In the genomic region with DNA sequence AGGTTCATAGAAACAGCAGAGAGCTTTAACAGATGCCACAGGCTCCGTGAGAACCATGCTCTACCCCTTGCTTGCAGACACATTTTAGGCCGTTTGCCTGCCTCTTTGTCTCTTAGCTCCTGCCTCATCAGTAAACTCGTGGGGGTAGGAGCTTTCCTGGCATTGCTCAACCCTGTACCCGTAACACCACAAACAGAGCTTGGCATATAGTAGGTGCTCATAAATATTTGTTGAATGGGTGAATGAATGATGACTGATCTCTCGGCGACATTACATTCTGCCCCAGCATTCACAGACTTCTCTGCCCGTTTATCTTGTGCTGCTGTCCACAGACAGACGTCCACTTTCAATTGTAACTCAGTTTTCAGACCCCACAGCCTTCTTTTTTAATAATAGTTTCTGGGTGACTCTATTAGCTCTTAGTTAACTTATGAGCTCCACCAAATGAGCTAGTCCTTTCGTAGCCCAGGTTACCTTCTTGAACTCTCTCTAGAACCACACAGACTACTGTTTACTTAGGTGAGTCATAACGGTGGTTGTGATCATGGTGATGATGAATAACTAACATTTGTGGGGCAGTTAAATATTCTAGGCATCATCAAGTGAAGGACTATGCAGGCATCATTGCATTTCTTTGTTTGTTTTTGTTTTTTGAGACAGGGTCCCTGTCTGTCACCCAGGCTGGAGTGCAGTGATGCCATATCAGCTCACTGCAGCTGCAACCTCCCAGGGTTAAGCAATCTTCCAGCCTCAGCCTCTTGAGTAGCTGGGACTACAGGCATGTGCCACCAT, we compare ENCODE assay signal across 8 cellular contexts.
DNase-seq lines count a peak whose midpoint lies in the region; ATAC-seq and TF ChIP-seq lines count a peak whose summit lies in the region.

No MANE protein-coding gene starts in this region.

- no peaks in the 10 kb centered on the region for H3K36me3 ChIP-seq in ACC112 (ENCODE audit: insufficient read depth, low read length)
- H3K36me3 ChIP-seq in adrenal gland (replicated peaks in 1 of 2): no peaks in the 10 kb centered on the region
- H3K36me3 ChIP-seq in tibial artery: no peaks in the 10 kb centered on the region

- H3K4me1 ChIP-seq in ACC112 (ENCODE audit: control insufficient read depth, insufficient read depth, low read length, unreplicated experiment) (peaks cover 48% of the 10 kb centered on the region), adrenal gland (replicated peaks in 1 of 2) (no peaks in the 10 kb centered on the region), tibial artery (peaks cover 0 to 24% (median 10%) of the 10 kb centered on the region in 4 donors)

- intact Hi-C loops in adrenal gland (cut with DNase I) (no loop called here), tibial artery (cut with DNase I; ENCODE audit: low total_unique reads) (no loop called here)

- DNase-seq in LoVo (ENCODE audit: low spot score): peak; percentile 63
- peak; percentile 93 for DNase-seq in epithelial cell of esophagus (ENCODE audit: low read depth)
- no peak for DNase-seq in adrenal gland
- DNase-seq in stimulated activated CD4-positive, alpha-beta T cell treated with anti-CD3 and anti-CD28 coated beads, Interleukin-4, amount 100 ng/mL, for 1 hour: no peak
- DNase-seq in GF-D8 (lab: John Stamatoyannopoulos, UW): no peak
- DNase-seq in tibial artery: no peak

- no peaks in the 10 kb centered on the region for H3K9me3 ChIP-seq in adrenal gland (replicated peaks in 1 of 3)
- no peaks in the 10 kb centered on the region for H3K9me3 ChIP-seq in tibial artery

- peak overlapping the region; percentile 11; the same call in 1 of the 2 replicates for H3K4me3 ChIP-seq in ACC112 (ENCODE audit: low read depth, low read length)
- H3K4me3 ChIP-seq in epithelial cell of esophagus (ENCODE audit: low read length): no peak overlapping the region
- no peak overlapping the region for H3K4me3 ChIP-seq in adrenal gland
- H3K4me3 ChIP-seq in tibial artery: no peak overlapping the region

- TF ChIP-seq CTCF in epithelial cell of esophagus (IDR thresholded peaks at IDR 0.05; ENCODE audit: insufficient read depth, low read depth, low read length, missing control alignments) (no peak), adrenal gland (IDR thresholded peaks at IDR 0.05) (no peak), tibial artery (IDR thresholded peaks at IDR 0.05) (no peak)

- TF ChIP-seq POLR2A in adrenal gland (IDR thresholded peaks at IDR 0.05): no peak

- WGBS in adrenal gland, 4 donors: 69 to 75% (median 70%) methylated on average over 10 of the region's 10 CpGs

- H2AFZ ChIP-seq in ACC112 (ENCODE audit: low read length, unreplicated experiment): no peak overlapping the region

- peak; percentile 74 for ATAC-seq in GM21526 (IDR thresholded peaks at IDR 0.05; ENCODE audit: low FRiP score, unreplicated experiment)

- no peaks in the 10 kb centered on the region for H3K79me2 ChIP-seq in ACC112 (ENCODE audit: control insufficient read depth, insufficient read depth, low read length, unreplicated experiment)

- H3K27ac ChIP-seq in ACC112 (ENCODE audit: low read depth, low read length): peak overlapping the region; percentile 85
- H3K27ac ChIP-seq in adrenal gland: no peak overlapping the region
- no peak overlapping the region for H3K27ac ChIP-seq in tibial artery

- H3K27me3 ChIP-seq in ACC112 (ENCODE audit: insufficient read depth, low read length) (no peaks in the 10 kb centered on the region), adrenal gland (no peaks in the 10 kb centered on the region), tibial artery (no peaks in the 10 kb centered on the region)

Comparison
In these comparisons a context has a peak if more than half of its experiments do, and no peak if none do; other contexts are left out.
1. DNase-seq: peak in LoVo (single experiment) and epithelial cell of esophagus (single experiment); none in adrenal gland (0 of 7), stimulated activated CD4-positive, alpha-beta T cell treated with anti-CD3 and anti-CD28 coated beads, Interleukin-4, amount 100 ng/mL, for 1 hour (single experiment), GF-D8 (single experiment) and tibial artery (0 of 2).